Comparison of ENCODE assay signal across 19 cellular contexts in the genomic region with DNA sequence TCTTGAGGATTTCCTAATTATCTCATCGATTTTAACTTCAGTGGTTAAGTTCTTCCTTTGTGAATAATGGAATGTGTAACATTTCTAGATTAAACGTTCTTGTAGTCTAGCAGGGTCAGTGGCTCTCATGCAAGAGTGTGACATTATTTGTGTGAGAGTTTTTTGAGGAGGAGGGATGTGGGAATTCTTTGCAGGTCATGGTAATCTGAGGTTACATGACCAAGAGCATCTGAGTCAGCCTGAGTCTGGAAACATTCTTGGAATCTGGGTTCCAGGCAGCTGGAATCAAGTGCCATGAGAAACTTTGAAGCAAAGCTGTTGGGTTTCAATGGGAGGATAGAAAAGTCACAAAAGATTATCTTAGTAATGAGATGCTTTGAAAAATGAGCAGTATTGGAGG. TPM values are rescaled to one million over a fixed set of nuclear protein-coding genes. Genes with fewer than 3 reads are reported as not detected.
DNase-seq lines count a peak whose midpoint lies in the region; ATAC-seq and TF ChIP-seq lines count a peak whose summit lies in the region.
"Had no signal": no experiment of that assay in that cellular context is flagged by ENCODE, and none has a peak within 500 bp of the region (broad histone marks: within the 10 kb centered on the region; RNA-seq: fewer than 3 reads in every experiment).

No MANE protein-coding gene starts in this region.

- H3K4me1 ChIP-seq in GM23248 (ENCODE audit: insufficient read depth), result peaks cover 10% of the 10 kb centered on the region
- H3K4me1 ChIP-seq in naive thymus-derived CD4-positive, alpha-beta T cell (ENCODE audit: control insufficient read depth in 2 of 2, insufficient read depth in 2 of 2, low read length in 2 of 2), result no peaks in the 10 kb centered on the region
- H3K4me1 ChIP-seq: heart right ventricle, SJSA1 had no signal

- no peaks in the 10 kb centered on the region for H3K9me2 ChIP-seq in GM23248 (ENCODE audit: insufficient read depth)

- intact Hi-C loops in naive thymus-derived CD4-positive, alpha-beta T cell (cut with micrococcal nuclease), result no loop called here

- WGBS in GM23248 (ENCODE audit: low coverage in 1 of 2, low lambda C conversion rate in 2 of 2, missing lambda C conversion rate in 2 of 2), 2 experiments, result 4 to 13% methylated on average over 2 of the region's 2 CpGs

- peak overlapping the region; percentile 45 for H3K9ac ChIP-seq in GM23248

- no peaks in the 10 kb centered on the region for H3K9me3 ChIP-seq in GM23248 (ENCODE audit: low read depth)
- no peaks in the 10 kb centered on the region for H3K9me3 ChIP-seq in naive thymus-derived CD4-positive, alpha-beta T cell (ENCODE audit: control insufficient read depth in 2 of 3, low read length in 3 of 3)
- H3K9me3 ChIP-seq: heart right ventricle, SJSA1 had no signal

- no peaks in the 10 kb centered on the region for H3K9me3 Mint-ChIP-seq in naive thymus-derived CD4-positive, alpha-beta T cell
- H3K9me3 Mint-ChIP-seq: activated naive CD8-positive, alpha-beta T cell treated with anti-CD3 and anti-CD28 coated beads, Interleukin-2, amount 50 U/mL, for 24 hours; stimulated activated naive B cell treated with anti-CD40 and anti-IgM and Interleukin-4, amounts not matched to agents 10 μg/mL and 1 μg/mL and 100 μg/mL, for 72 hours had no signal

- no peak for ATAC-seq in naive thymus-derived CD4-positive, alpha-beta T cell
- ATAC-seq: activated naive CD8-positive, alpha-beta T cell treated with anti-CD3 and anti-CD28 coated beads, Interleukin-2, amount 50 U/mL, for 24 hours; heart right ventricle; stimulated activated naive B cell treated with anti-CD40 and anti-IgM and Interleukin-4, amounts not matched to agents 10 μg/mL and 1 μg/mL and 100 μg/mL, for 72 hours had no signal

- peaks cover 0 to 21% (median 0%) of the 10 kb centered on the region in 7 donors for H3K4me1 Mint-ChIP-seq in naive thymus-derived CD4-positive, alpha-beta T cell
- H3K4me1 Mint-ChIP-seq: activated naive CD8-positive, alpha-beta T cell treated with anti-CD3 and anti-CD28 coated beads, Interleukin-2, amount 50 U/mL, for 24 hours; stimulated activated naive B cell treated with anti-CD40 and anti-IgM and Interleukin-4, amounts not matched to agents 10 μg/mL and 1 μg/mL and 100 μg/mL, for 72 hours had no signal

- no peak overlapping the region for H3K27ac Mint-ChIP-seq in naive thymus-derived CD4-positive, alpha-beta T cell
- H3K27ac Mint-ChIP-seq: activated naive CD8-positive, alpha-beta T cell treated with anti-CD3 and anti-CD28 coated beads, Interleukin-2, amount 50 U/mL, for 24 hours; stimulated activated naive B cell treated with anti-CD40 and anti-IgM and Interleukin-4, amounts not matched to agents 10 μg/mL and 1 μg/mL and 100 μg/mL, for 72 hours had no signal

- H3K4me3 Mint-ChIP-seq in naive thymus-derived CD4-positive, alpha-beta T cell, result no peak overlapping the region
- H3K4me3 Mint-ChIP-seq: activated naive CD8-positive, alpha-beta T cell treated with anti-CD3 and anti-CD28 coated beads, Interleukin-2, amount 50 U/mL, for 24 hours; stimulated activated naive B cell treated with anti-CD40 and anti-IgM and Interleukin-4, amounts not matched to agents 10 μg/mL and 1 μg/mL and 100 μg/mL, for 72 hours had no signal

- CTCF ChIA-PET in AG04449 (lab: Yijun Ruan, JAX), result interaction anchor here (0.9 to 1.4 kb wide), 3 partner anchors 10 to 132 kb away, joined by 3 read pairs; no protein-coding TSS in a partner anchor
- CTCF ChIA-PET in naive thymus-derived CD4-positive, alpha-beta T cell (lab: Charles Lee), result interaction anchor here (0.6 kb wide), 1 partner anchor 35 kb away, joined by 3 read pairs; no protein-coding TSS in a partner anchor

- TF ChIP-seq CTCF in AG04449 (IDR thresholded peaks at IDR 0.05; ENCODE audit: insufficient read depth, low read length, missing control alignments), result no peak
- TF ChIP-seq CTCF in astrocyte of the cerebellum (IDR thresholded peaks at IDR 0.05; ENCODE audit: low read depth, low read length, missing control alignments), result no peak

- H3K27me3 ChIP-seq in GM23248 (replicated peaks; ENCODE audit: insufficient read depth), result no peaks in the 10 kb centered on the region
- no peaks in the 10 kb centered on the region for H3K27me3 ChIP-seq in naive thymus-derived CD4-positive, alpha-beta T cell (ENCODE audit: control insufficient read depth in 2 of 2, insufficient read depth in 2 of 2, low read length in 2 of 2)
- H3K27me3 ChIP-seq: SJSA1 had no signal

- no peaks in the 10 kb centered on the region; the same call in 1 of the 2 replicates for H3K36me3 ChIP-seq in GM23248 (ENCODE audit: low read depth)
- H3K36me3 ChIP-seq in naive thymus-derived CD4-positive, alpha-beta T cell (ENCODE audit: control insufficient read depth in 2 of 3, insufficient read depth in 3 of 3, low read length in 3 of 3), result no peaks in the 10 kb centered on the region
- H3K36me3 ChIP-seq: SJSA1 had no signal

- peak overlapping the region; percentile 82 for H3K27ac ChIP-seq in GM23248
- no peak overlapping the region for H3K27ac ChIP-seq in naive thymus-derived CD4-positive, alpha-beta T cell (ENCODE audit: low read depth, low read length)
- H3K27ac ChIP-seq: heart right ventricle, SJSA1 had no signal

- no peak overlapping the region for H2AFZ ChIP-seq in GM23248

- H3F3A ChIP-seq in GM23248 (ENCODE audit: insufficient read depth), result 0 out of 2 replicates have a peak, but pooled peaks cover 5% of the 10 kb centered on the region

- POLR2A ChIA-PET in AG04449 (lab: Yijun Ruan, JAX), result no interaction called here
- POLR2A ChIA-PET in naive thymus-derived CD4-positive, alpha-beta T cell (lab: Charles Lee), result no interaction called here

- H3K27me3 Mint-ChIP-seq in naive thymus-derived CD4-positive, alpha-beta T cell, result no peaks in the 10 kb centered on the region
- H3K27me3 Mint-ChIP-seq: activated naive CD8-positive, alpha-beta T cell treated with anti-CD3 and anti-CD28 coated beads, Interleukin-2, amount 50 U/mL, for 24 hours; stimulated activated naive B cell treated with anti-CD40 and anti-IgM and Interleukin-4, amounts not matched to agents 10 μg/mL and 1 μg/mL and 100 μg/mL, for 72 hours had no signal

- no peaks in the 10 kb centered on the region for H4K20me1 ChIP-seq in GM23248 (ENCODE audit: insufficient read depth)

- in situ Hi-C loops in GM23248 (cut with MboI), result loop anchor here (25.0 kb wide), 1 partner anchor 415 kb away; no protein-coding TSS in a partner anchor
- in situ Hi-C loops in astrocyte of the cerebellum (cut with HindIII; ENCODE audit: low sequenced_read_pairs), result no loop called here

- DNase-seq in AG04449 (ENCODE audit: low read depth, low spot score) (peak; percentile 68), GM23248 (peak; percentile 78), astrocyte of the cerebellum (ENCODE audit: low read depth) (peak; percentile 26), iris pigment epithelial cell (ENCODE audit: low read depth) (peak; percentile 51), OCI-M1 (lab: John Stamatoyannopoulos, UW) (no peak), germinal center (ENCODE audit: low spot score) (no peak)
- DNase-seq in activated CD4-positive, alpha-beta T cell treated with anti-CD3 and anti-CD28 coated beads, Interleukin-2, amount 50 U/mL, for 1 hour, result no peak
- no peak for DNase-seq in naive thymus-derived CD4-positive, alpha-beta T cell
- DNase-seq: activated CD4-positive, alpha-beta T cell treated with anti-CD3 and anti-CD28 coated beads for 48 hours; activated naive CD8-positive, alpha-beta T cell treated with anti-CD3 and anti-CD28 coated beads, Interleukin-2, amount 50 U/mL, for 24 hours; activated T-cell treated with anti-CD3 and anti-CD28 coated beads, Interleukin-2, amount 50 U/mL, for 1 hour; DMS153; heart right ventricle; NCI-H1694 treated with DMSO at 0.1 percent for 48 hours; NCI-H510A; small intestine; stimulated activated naive B cell treated with anti-CD40 and anti-IgM and Interleukin-4, amounts not matched to agents 10 μg/mL and 1 μg/mL and 100 μg/mL, for 72 hours; T-helper 9 cell had no signal

- H3K36me3 Mint-ChIP-seq in naive thymus-derived CD4-positive, alpha-beta T cell, result peaks cover 0 to 27% (median 4%) of the 10 kb centered on the region in 5 donors

- no peak overlapping the region for H3K4me3 ChIP-seq in AG04449 (ENCODE audit: low read depth, low read length)
- no peak overlapping the region for H3K4me3 ChIP-seq in GM23248
- no peak overlapping the region for H3K4me3 ChIP-seq in astrocyte of the cerebellum (ENCODE audit: low read depth, low read length)
- H3K4me3 ChIP-seq in naive thymus-derived CD4-positive, alpha-beta T cell (ENCODE audit: low read length), result no peak overlapping the region
- H3K4me3 ChIP-seq: heart right ventricle, SJSA1 had no signal

- no peaks in the 10 kb centered on the region for H3K79me2 ChIP-seq in GM23248 (ENCODE audit: insufficient read depth)

- H3K4me2 ChIP-seq in GM23248 (ENCODE audit: unreplicated experiment), result peak overlapping the region; percentile 12

RNA-seq across cellular contexts. Expression of a gene that starts 49.5 kb away (rescaled TPM):
- total RNA-seq in GM23248 (2014; rRNA removed; shearing (Covaris generic)), result 10.4 and 11.8 TPM in 2 replicates
- 15.2 and 16.9 TPM in 2 replicates for polyA plus RNA-seq in GM23248 (2016; fragmentation: Nextera tagmentation; extraction: Ambion mirVana)
- total RNA-seq in naive thymus-derived CD4-positive, alpha-beta T cell, result 10 to 100 TPM in 1 of 5 experiments, 1 to 10 TPM in 4; 5.3 to 41.1 (median 7.3) TPM
- polyA plus RNA-seq in naive thymus-derived CD4-positive, alpha-beta T cell, result 1 to 10 TPM; 4.0 to 5.7 TPM

Comparison
In these comparisons a context has a peak if more than half of its experiments do, and no peak if none do; other contexts are left out.
1. DNase-seq: peak in AG04449 (single experiment), GM23248 (single experiment), astrocyte of the cerebellum (single experiment) and iris pigment epithelial cell (single experiment); none in OCI-M1 (single experiment), activated CD4-positive, alpha-beta T cell treated with anti-CD3 and anti-CD28 coated beads, Interleukin-2, amount 50 U/mL, for 1 hour (single experiment), germinal center (single experiment) and naive thymus-derived CD4-positive, alpha-beta T cell (0 of 9).